In genomic region chr20:62372042-62372993, GRCh38 we compare ENCODE assay signal across 24 cellular contexts. TPM values are rescaled to one million over a fixed set of nuclear protein-coding genes. Genes with fewer than 3 reads are reported as not detected.
A peak's percentile ranks its signal among the peaks of the same experiment; 100 is the strongest.
DNase-seq lines count a peak whose midpoint lies in the region; ATAC-seq, FAIRE-seq and TF ChIP-seq lines count a peak whose summit lies in the region.
"Had no signal": no experiment of that assay in that cellular context is flagged by ENCODE, and none has a peak within 500 bp of the region (broad histone marks: within the 10 kb centered on the region; RNA-seq: fewer than 3 reads in every experiment).

No MANE protein-coding gene starts in this region.

- no peak for TF ChIP-seq POLR2A in tibial nerve (IDR thresholded peaks at IDR 0.05)

- ATAC-seq in left lung: no peak
- ATAC-seq: pancreas had no signal

- H3K4me3 Mint-ChIP-seq in brain: peak overlapping the region in 1 of 5 experiments; percentile 14
- H3K4me3 Mint-ChIP-seq: activated T-helper 1 cell treated with anti-CD3 and anti-CD28 coated beads, Interleukin-12 subunit alpha, Interleukin-12 subunit beta, Interleukin-2, Interleukin-4 antibody, amounts not matched to agents 30 ng/mL and 10 ng/mL and 1 ng/mL, durations not matched to agents 14 hours and 24 hours and 36 hours; immature natural killer cell had no signal

- no peak for FAIRE-seq in D721Med (lab: Jason Lieb, UNC)
- FAIRE-seq: GM12891, H54, pancreas, urothelium cell line had no signal

- no peaks in the 10 kb centered on the region; the same call in 1 of the 2 replicates for H3K9me3 ChIP-seq in NT2/D1 (ENCODE audit: insufficient read depth, low read length)
- no peaks in the 10 kb centered on the region for H3K9me3 ChIP-seq in muscle layer of duodenum (ENCODE audit: control insufficient read depth in 1 of 2, low read length in 2 of 2)
- H3K9me3 ChIP-seq in tibial nerve: no peaks in the 10 kb centered on the region
- no peaks in the 10 kb centered on the region for H3K9me3 ChIP-seq in left lung
- H3K9me3 ChIP-seq: left ventricle myocardium inferior, pancreas had no signal

- 62 to 74% methylated on average over 21 to 28 of the region's 29 CpGs for WGBS in tibial nerve, 2 donors

- H3K4me1 ChIP-seq in NT2/D1 (ENCODE audit: insufficient read depth, insufficient read length) (peaks cover 47% of the 10 kb centered on the region), muscle layer of duodenum (ENCODE audit: control insufficient read depth in 1 of 2, insufficient read depth in 2 of 2, low read length in 2 of 2) (peaks cover 4 to 81% of the 10 kb centered on the region in 2 donors), tibial nerve (peaks cover 0 to 78% (median 45%) of the 10 kb centered on the region in 4 donors), left lung (peaks cover 52 to 64% of the 10 kb centered on the region in 2 donors)

- no peak for TF ChIP-seq EP300 in tibial nerve (IDR thresholded peaks at IDR 0.05)

- H3K36me3 Mint-ChIP-seq in brain: no peaks in the 10 kb centered on the region

- H3K4me3 ChIP-seq in NT2/D1 (ENCODE audit: insufficient read length, low read depth): no peak overlapping the region
- H3K4me3 ChIP-seq in muscle layer of duodenum (ENCODE audit: low read depth in 1 of 2, low read length in 2 of 2): peak overlapping the region in 1 of 2 donors; percentile 19
- no peak overlapping the region for H3K4me3 ChIP-seq in tibial nerve
- H3K4me3 ChIP-seq in left lung: no peak overlapping the region
- H3K4me3 ChIP-seq: left ventricle myocardium inferior, pancreas had no signal

- H3K27me3 Mint-ChIP-seq in brain: peaks cover 7% of the 10 kb centered on the region

- H3K27ac ChIP-seq in muscle layer of duodenum (ENCODE audit: low read length) (peak overlapping the region; percentile 31), tibial nerve (peak overlapping the region in 3 of 4 donors; percentile 11 to 48 (median 24)), left lung (no peak overlapping the region)
- H3K27ac ChIP-seq: C4-2B, left ventricle myocardium inferior, pancreas had no signal

- intact Hi-C loops in left lung (cut with DNase I): loop anchor here in 1 of 2 donors (10.0 kb wide), 1 partner anchor 68 kb away; the partner anchor contains the start of gene ADRM1

- H3K9me3 Mint-ChIP-seq in brain: peaks cover 0 to 9% (median 2%) of the 10 kb centered on the region in 5 experiments
- H3K9me3 Mint-ChIP-seq: activated T-helper 1 cell treated with anti-CD3 and anti-CD28 coated beads, Interleukin-12 subunit alpha, Interleukin-12 subunit beta, Interleukin-2, Interleukin-4 antibody, amounts not matched to agents 30 ng/mL and 10 ng/mL and 1 ng/mL, durations not matched to agents 14 hours and 24 hours and 36 hours; immature natural killer cell had no signal

- no peak for DNase-seq in NT2/D1 (ENCODE audit: low read depth, low spot score)
- DNase-seq in tibial nerve (ENCODE audit: low spot score in 2 of 2): no peak
- DNase-seq in islet precursor cell: no peak
- no peak for DNase-seq in left lung
- no peak for DNase-seq in D721Med (ENCODE audit: insufficient read length, low spot score)
- DNase-seq: activated CD4-positive, alpha-beta T cell treated with anti-CD3 and anti-CD28 coated beads, Interleukin-2, amount 50 U/mL, for 1 hour; activated naive CD4-positive, alpha-beta T cell treated with anti-CD3 and anti-CD28 coated beads, Interleukin-2, amount 50 U/mL, for 16 hours; hippocampal formation; immature natural killer cell; Kasumi-1; left ventricle myocardium inferior; midbrain; NCI-H526 treated with DMSO at 0.1 percent for 48 hours; nephron progenitor cell; pancreas; RPMI8226 had no signal

- TF ChIP-seq CTCF in brain (conservative IDR thresholded peaks at IDR 0.05) (no peak), tibial nerve (IDR thresholded peaks at IDR 0.05) (no peak), left lung (IDR thresholded peaks at IDR 0.05) (no peak), D721Med (IDR thresholded peaks at IDR 0.05; ENCODE audit: insufficient read depth, missing control alignments) (no peak)

- peaks cover 36% of the 10 kb centered on the region for H3K4me1 Mint-ChIP-seq in brain
- H3K4me1 Mint-ChIP-seq: immature natural killer cell had no signal

- H3K27ac Mint-ChIP-seq in brain: peak overlapping the region; percentile 2 to 73 (median 12)
- H3K27ac Mint-ChIP-seq: nephron progenitor cell had no signal

- peak overlapping the region; percentile 50 for H3K9ac ChIP-seq in NT2/D1 (ENCODE audit: insufficient read length, low read depth)

- H3K27me3 ChIP-seq in NT2/D1 (ENCODE audit: insufficient read depth, insufficient read length) (no peaks in the 10 kb centered on the region), muscle layer of duodenum (ENCODE audit: low read depth, low read length) (peaks cover 4% of the 10 kb centered on the region), tibial nerve (peaks cover 0 to 10% of the 10 kb centered on the region in 2 donors), left lung (peaks cover 0 to 29% of the 10 kb centered on the region in 2 donors)
- H3K27me3 ChIP-seq: pancreas had no signal

- H3K36me3 ChIP-seq in NT2/D1 (ENCODE audit: insufficient read depth, insufficient read length, low read length) (peaks cover 2% of the 10 kb centered on the region), muscle layer of duodenum (ENCODE audit: control insufficient read depth in 1 of 2, insufficient read depth in 2 of 2, low read length in 2 of 2) (no peaks in the 10 kb centered on the region), tibial nerve (no peaks in the 10 kb centered on the region), left lung (no peaks in the 10 kb centered on the region)
- H3K36me3 ChIP-seq: left ventricle myocardium inferior, pancreas had no signal

RNA-seq across cellular contexts. Expression of gene LAMA5, which starts 5.2 kb away (rescaled TPM):
- polyA plus RNA-seq in brain (ENCODE audit: insufficient read depth, low read depth, low replicate concordance): 17.5 TPM
- total RNA-seq in tibial nerve (100 to 1,000 TPM in 3 of 4 donors, 10 to 100 TPM in 1; 95.2 to 230 (median 139) TPM), left lung (100 to 1,000 TPM; 222 to 267 TPM)

RNA-seq across cellular contexts. Expression of gene RPS21, which starts 14.6 kb away (rescaled TPM):
- polyA plus RNA-seq in brain (ENCODE audit: insufficient read depth, low read depth, low replicate concordance): 5,928 TPM
- total RNA-seq in tibial nerve: 1,000 to 10,000 TPM; 1,371 to 3,195 (median 1,826) TPM
- 1,000 to 10,000 TPM; 1,004 to 1,135 TPM for total RNA-seq in left lung

RNA-seq across cellular contexts. Expression of gene CABLES2, which starts 34.8 kb away (rescaled TPM):
- polyA plus RNA-seq in brain (ENCODE audit: insufficient read depth, low read depth, low replicate concordance): 12.0 TPM
- 1 to 10 TPM; 1.1 to 9.9 (median 6.2) TPM for total RNA-seq in tibial nerve
- total RNA-seq in left lung: 1 to 10 TPM; 4.1 to 6.3 TPM

RNA-seq across cellular contexts. Expression of gene RBBP8NL, which starts 55.0 kb away (rescaled TPM):
- 0.92 TPM for polyA plus RNA-seq in brain (ENCODE audit: insufficient read depth, low read depth, low replicate concordance)
- not detected for total RNA-seq in tibial nerve
- 1 to 10 TPM in 1 of 2 donors, under 1 TPM in 1; 0.97 to 1.1 TPM for total RNA-seq in left lung
- total RNA-seq: activated T-helper 1 cell treated with anti-CD3 and anti-CD28 coated beads, Interleukin-12 subunit alpha, Interleukin-12 subunit beta, Interleukin-2, Interleukin-4 antibody, amounts not matched to agents 30 ng/mL and 10 ng/mL and 1 ng/mL, durations not matched to agents 14 hours and 24 hours and 36 hours; cerebellum; left ventricle myocardium inferior had no signal
- polyA plus RNA-seq: immature natural killer cell had no signal

Comparison
In these comparisons a context has a peak if more than half of its experiments do, and no peak if none do; other contexts are left out.
1. H3K27ac ChIP-seq: peak in muscle layer of duodenum (single experiment) and tibial nerve (3 of 4); none in left lung (0 of 2).